ENCODE assay signal across 1 cellular context in genomic region chr9:14373319-14373632, GRCh38.
TF ChIP-seq lines count a peak whose summit lies in the region.

No MANE protein-coding gene starts in this region.

TF ChIP-seq in endothelial cell of umbilical vein, 7 proteins besides CTCF, POLR2A, EP300 and RAD21 (continued from another document):
- TF ChIP-seq EZH2 (IDR thresholded peaks at IDR 0.05; ENCODE audit: borderline replicate concordance, low read depth, low read length, severe bottlenecking), result no peak
- no peak for TF ChIP-seq FOS (IDR thresholded peaks at IDR 0.05; ENCODE audit: borderline replicate concordance, insufficient read depth, low read length)
- TF ChIP-seq MAX (IDR thresholded peaks at IDR 0.05; ENCODE audit: insufficient read depth, insufficient read length), result no peak
- no peak for TF ChIP-seq MYC (IDR thresholded peaks at IDR 0.05; ENCODE audit: low read depth, low read length)
